Comparison of ENCODE assay signal across 1 cellular context in genomic region chr2:73981081-73981968, GRCh38.
TF ChIP-seq lines count a peak whose summit lies in the region.

No MANE protein-coding gene starts in this region.

TF ChIP-seq in HepG2, 621 proteins besides CTCF, POLR2A, EP300 and RAD21 (continued from another document):
- TF ChIP-seq REPIN1 (CRISPR knock-in tag; IDR thresholded peaks at IDR 0.05; ENCODE audit: borderline replicate concordance, low read depth) (0 out of 2 replicates have a peak, but pooled peaks have one; percentile 40), MNT (IDR thresholded peaks at IDR 0.05) (0 out of 2 replicates have a peak, but pooled peaks have one; percentile 19), NCOR1 (IDR thresholded peaks at IDR 0.05; ENCODE audit: borderline replicate concordance, low read length) (no peak), LCORL (IDR thresholded peaks at IDR 0.05) (no peak), LCORL (CRISPR knock-in tag; IDR thresholded peaks at IDR 0.05) (0 out of 2 replicates have a peak, but pooled peaks have one; percentile 18), ZNF737 (CRISPR knock-in tag; IDR thresholded peaks at IDR 0.05; ENCODE audit: borderline replicate concordance) (no peak), TGIF2 (CRISPR knock-in tag; IDR thresholded peaks at IDR 0.05) (0 out of 2 replicates have a peak, but pooled peaks have one; percentile 43), ZNF407 (CRISPR knock-in tag; IDR thresholded peaks at IDR 0.05; ENCODE audit: not compliant biosample characterization) (no peak), SALL1 (CRISPR knock-in tag; IDR thresholded peaks at IDR 0.05) (0 out of 2 replicates have a peak, but pooled peaks have one; percentile 23), RNF2 (conservative IDR thresholded peaks at IDR 0.05; ENCODE audit: low read depth) (no peak), ZNF577 (CRISPR knock-in tag; IDR thresholded peaks at IDR 0.05; ENCODE audit: borderline replicate concordance, low read depth) (no peak), ATF4 (CRISPR knock-in tag; IDR thresholded peaks at IDR 0.05) (no peak), FOSL2 (CRISPR knock-in tag; IDR thresholded peaks at IDR 0.05) (peak; percentile 15; the same call in 1 of the 2 replicates), GTF2F1 (IDR thresholded peaks at IDR 0.05; ENCODE audit: low read length) (no peak), MYNN (CRISPR knock-in tag; IDR thresholded peaks at IDR 0.05; ENCODE audit: low read depth) (no peak), KDM5B (CRISPR knock-in tag; IDR thresholded peaks at IDR 0.05; ENCODE audit: borderline replicate concordance) (peak; percentile 62; the same call in 1 of the 2 replicates), MYC (CRISPR knock-in tag; IDR thresholded peaks at IDR 0.05; ENCODE audit: borderline replicate concordance) (peak; percentile 39; the same call in 1 of the 2 replicates), MXI1 (IDR thresholded peaks at IDR 0.05; ENCODE audit: borderline replicate concordance, low read depth, low read length) (no peak), HNRNPLL (IDR thresholded peaks at IDR 0.05; ENCODE audit: low read depth, low read length, poor library complexity, severe bottlenecking) (peak; percentile 42), ZKSCAN1 (IDR thresholded peaks at IDR 0.05; ENCODE audit: low read length) (no peak), ZNF225 (CRISPR knock-in tag; IDR thresholded peaks at IDR 0.05) (peak; percentile 26; the same call in 1 of the 2 replicates), RBM39 (IDR thresholded peaks at IDR 0.05; ENCODE audit: low read depth, low read length, poor library complexity, severe bottlenecking) (peak; percentile 61), AGO2 (optimal IDR thresholded peaks at IDR 0.05; ENCODE audit: low read depth, low read length) (peak; percentile 82), SATB2 (CRISPR knock-in tag; IDR thresholded peaks at IDR 0.05) (no peak), FLYWCH1 (CRISPR knock-in tag; IDR thresholded peaks at IDR 0.05) (0 out of 2 replicates have a peak, but pooled peaks have one; percentile 41), POGZ (CRISPR knock-in tag; IDR thresholded peaks at IDR 0.05) (no peak), HIVEP1 (CRISPR knock-in tag; IDR thresholded peaks at IDR 0.05) (peak; percentile 49; the same call in 1 of the 2 replicates)
- TF ChIP-seq, protein P1, sequence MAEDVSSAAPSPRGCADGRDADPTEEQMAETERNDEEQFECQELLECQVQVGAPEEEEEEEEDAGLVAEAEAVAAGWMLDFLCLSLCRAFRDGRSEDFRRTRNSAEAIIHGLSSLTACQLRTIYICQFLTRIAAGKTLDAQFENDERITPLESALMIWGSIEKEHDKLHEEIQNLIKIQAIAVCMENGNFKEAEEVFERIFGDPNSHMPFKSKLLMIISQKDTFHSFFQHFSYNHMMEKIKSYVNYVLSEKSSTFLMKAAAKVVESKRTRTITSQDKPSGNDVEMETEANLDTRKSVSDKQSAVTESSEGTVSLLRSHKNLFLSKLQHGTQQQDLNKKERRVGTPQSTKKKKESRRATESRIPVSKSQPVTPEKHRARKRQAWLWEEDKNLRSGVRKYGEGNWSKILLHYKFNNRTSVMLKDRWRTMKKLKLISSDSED (CRISPR knock-in tag; IDR thresholded peaks at IDR 0.05) = no peak
- TF ChIP-seq, protein P2, sequence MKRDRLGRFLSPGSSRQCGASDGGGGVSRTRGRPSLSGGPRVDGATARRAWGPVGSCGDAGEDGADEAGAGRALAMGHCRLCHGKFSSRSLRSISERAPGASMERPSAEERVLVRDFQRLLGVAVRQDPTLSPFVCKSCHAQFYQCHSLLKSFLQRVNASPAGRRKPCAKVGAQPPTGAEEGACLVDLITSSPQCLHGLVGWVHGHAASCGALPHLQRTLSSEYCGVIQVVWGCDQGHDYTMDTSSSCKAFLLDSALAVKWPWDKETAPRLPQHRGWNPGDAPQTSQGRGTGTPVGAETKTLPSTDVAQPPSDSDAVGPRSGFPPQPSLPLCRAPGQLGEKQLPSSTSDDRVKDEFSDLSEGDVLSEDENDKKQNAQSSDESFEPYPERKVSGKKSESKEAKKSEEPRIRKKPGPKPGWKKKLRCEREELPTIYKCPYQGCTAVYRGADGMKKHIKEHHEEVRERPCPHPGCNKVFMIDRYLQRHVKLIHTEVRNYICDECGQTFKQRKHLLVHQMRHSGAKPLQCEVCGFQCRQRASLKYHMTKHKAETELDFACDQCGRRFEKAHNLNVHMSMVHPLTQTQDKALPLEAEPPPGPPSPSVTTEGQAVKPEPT (CRISPR knock-in tag; IDR thresholded peaks at IDR 0.05; ENCODE audit: low read depth) = no peak; the same call in 1 of the 2 replicates
- TF ChIP-seq, protein P3, sequence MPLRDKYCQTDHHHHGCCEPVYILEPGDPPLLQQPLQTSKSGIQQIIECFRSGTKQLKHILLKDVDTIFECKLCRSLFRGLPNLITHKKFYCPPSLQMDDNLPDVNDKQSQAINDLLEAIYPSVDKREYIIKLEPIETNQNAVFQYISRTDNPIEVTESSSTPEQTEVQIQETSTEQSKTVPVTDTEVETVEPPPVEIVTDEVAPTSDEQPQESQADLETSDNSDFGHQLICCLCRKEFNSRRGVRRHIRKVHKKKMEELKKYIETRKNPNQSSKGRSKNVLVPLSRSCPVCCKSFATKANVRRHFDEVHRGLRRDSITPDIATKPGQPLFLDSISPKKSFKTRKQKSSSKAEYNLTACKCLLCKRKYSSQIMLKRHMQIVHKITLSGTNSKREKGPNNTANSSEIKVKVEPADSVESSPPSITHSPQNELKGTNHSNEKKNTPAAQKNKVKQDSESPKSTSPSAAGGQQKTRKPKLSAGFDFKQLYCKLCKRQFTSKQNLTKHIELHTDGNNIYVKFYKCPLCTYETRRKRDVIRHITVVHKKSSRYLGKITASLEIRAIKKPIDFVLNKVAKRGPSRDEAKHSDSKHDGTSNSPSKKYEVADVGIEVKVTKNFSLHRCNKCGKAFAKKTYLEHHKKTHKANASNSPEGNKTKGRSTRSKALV (CRISPR knock-in tag; IDR thresholded peaks at IDR 0.05) = 0 out of 2 replicates have a peak, but pooled peaks have one; percentile 28
- TF ChIP-seq, protein P4, sequence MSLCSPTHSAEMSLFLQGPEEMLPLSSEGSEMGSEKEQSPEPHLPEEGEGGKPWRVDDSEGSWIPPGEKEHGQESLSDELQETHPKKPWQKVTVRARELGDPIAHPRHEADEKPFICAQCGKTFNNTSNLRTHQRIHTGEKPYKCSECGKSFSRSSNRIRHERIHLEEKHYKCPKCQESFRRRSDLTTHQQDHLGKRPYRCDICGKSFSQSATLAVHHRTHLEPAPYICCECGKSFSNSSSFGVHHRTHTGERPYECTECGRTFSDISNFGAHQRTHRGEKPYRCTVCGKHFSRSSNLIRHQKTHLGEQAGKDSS (CRISPR knock-in tag; IDR thresholded peaks at IDR 0.05; ENCODE audit: borderline replicate concordance, low read depth) = 0 out of 2 replicates have a peak, but pooled peaks have one; percentile 24
- TF ChIP-seq, protein P5, sequence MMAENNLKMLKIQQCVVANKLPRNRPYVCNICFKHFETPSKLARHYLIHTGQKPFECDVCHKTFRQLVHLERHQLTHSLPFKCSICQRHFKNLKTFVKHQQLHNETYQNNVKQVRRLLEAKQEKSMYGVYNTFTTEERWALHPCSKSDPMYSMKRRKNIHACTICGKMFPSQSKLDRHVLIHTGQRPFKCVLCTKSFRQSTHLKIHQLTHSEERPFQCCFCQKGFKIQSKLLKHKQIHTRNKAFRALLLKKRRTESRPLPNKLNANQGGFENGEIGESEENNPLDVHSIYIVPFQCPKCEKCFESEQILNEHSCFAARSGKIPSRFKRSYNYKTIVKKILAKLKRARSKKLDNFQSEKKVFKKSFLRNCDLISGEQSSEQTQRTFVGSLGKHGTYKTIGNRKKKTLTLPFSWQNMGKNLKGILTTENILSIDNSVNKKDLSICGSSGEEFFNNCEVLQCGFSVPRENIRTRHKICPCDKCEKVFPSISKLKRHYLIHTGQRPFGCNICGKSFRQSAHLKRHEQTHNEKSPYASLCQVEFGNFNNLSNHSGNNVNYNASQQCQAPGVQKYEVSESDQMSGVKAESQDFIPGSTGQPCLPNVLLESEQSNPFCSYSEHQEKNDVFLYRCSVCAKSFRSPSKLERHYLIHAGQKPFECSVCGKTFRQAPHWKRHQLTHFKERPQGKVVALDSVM (CRISPR knock-in tag; IDR thresholded peaks at IDR 0.05) = no peak
